16 cellular contexts compared by ENCODE assay signal in the genomic region with DNA sequence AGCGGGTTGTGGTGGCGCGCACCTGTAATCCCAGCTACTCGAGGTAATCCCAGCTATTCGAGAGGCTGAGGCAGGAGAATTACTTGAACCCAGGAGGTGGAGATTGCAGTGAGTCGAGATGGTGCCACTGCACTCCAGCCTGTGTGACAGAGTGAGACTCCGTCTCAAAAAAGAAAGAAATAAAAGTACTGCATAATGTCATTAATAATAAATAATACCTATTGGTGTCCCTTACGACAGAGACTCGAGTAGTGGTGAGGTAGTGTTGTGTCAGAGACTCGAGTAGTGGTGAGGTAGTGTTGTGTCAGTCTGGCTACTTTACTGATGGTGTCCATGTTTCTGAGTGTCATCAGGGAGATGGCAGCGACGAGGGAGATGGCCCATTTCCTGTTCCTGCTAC. TPM values are rescaled to one million over a fixed set of nuclear protein-coding genes. Genes with fewer than 3 reads are reported as not detected.
DNase-seq lines count a peak whose midpoint lies in the region; ATAC-seq and TF ChIP-seq lines count a peak whose summit lies in the region.
"Had no signal": no experiment of that assay in that cellular context is flagged by ENCODE, and none has a peak within 500 bp of the region (broad histone marks: within the 10 kb centered on the region; RNA-seq: fewer than 3 reads in every experiment).

No MANE protein-coding gene starts in this region.

- H3K9ac ChIP-seq in iPS-18a (ENCODE audit: low read length) (no peak overlapping the region), parathyroid adenoma (no peak overlapping the region)

- in situ Hi-C loops in gastrocnemius medialis (cut with MboI; ENCODE audit: low sequenced_read_pairs in 4 of 4): no loop called here

- H3K4me1 ChIP-seq in iPS-18a (ENCODE audit: control insufficient read depth, low read depth, low read length) (no peaks in the 10 kb centered on the region), parathyroid adenoma (no peaks in the 10 kb centered on the region), Peyer's patch (peaks cover 0 to 12% (median 3%) of the 10 kb centered on the region in 4 donors), gastrocnemius medialis (peaks cover 5 to 18% of the 10 kb centered on the region in 2 donors)
- H3K4me1 ChIP-seq: prostate gland had no signal

- H3K36me3 ChIP-seq in iPS-18a (ENCODE audit: control insufficient read depth, low read depth, low read length) (no peaks in the 10 kb centered on the region), parathyroid adenoma (ENCODE audit: control insufficient read depth, insufficient read depth, low read length) (no peaks in the 10 kb centered on the region), Peyer's patch (no peaks in the 10 kb centered on the region), gastrocnemius medialis (no peaks in the 10 kb centered on the region)
- H3K36me3 ChIP-seq: esophagus muscularis mucosa, prostate gland had no signal

- TF ChIP-seq POLR2A in Peyer's patch (IDR thresholded peaks at IDR 0.05) (no peak), gastrocnemius medialis (IDR thresholded peaks at IDR 0.05) (no peak)

- TF ChIP-seq CTCF in VCaP (conservative IDR thresholded peaks at IDR 0.05) (no peak), parathyroid adenoma (IDR thresholded peaks at IDR 0.05) (no peak), Peyer's patch (IDR thresholded peaks at IDR 0.05) (no peak), gastrocnemius medialis (IDR thresholded peaks at IDR 0.05 in 4 of 5, conservative IDR thresholded peaks at IDR 0.05 in 1 of 5) (no peak)

- peak overlapping the region; percentile 98 for H2AFZ ChIP-seq in parathyroid adenoma

- ATAC-seq in gastrocnemius medialis: no peak

- H3K27me3 ChIP-seq in iPS-18a (ENCODE audit: control insufficient read depth, insufficient read depth, low read length): peaks cover 60% of the 10 kb centered on the region
- no peaks in the 10 kb centered on the region for H3K27me3 ChIP-seq in parathyroid adenoma (ENCODE audit: control insufficient read depth, insufficient read depth, low read length)
- H3K27me3 ChIP-seq in Peyer's patch: no peaks in the 10 kb centered on the region
- H3K27me3 ChIP-seq in gastrocnemius medialis: peaks cover 16 to 31% (median 25%) of the 10 kb centered on the region in 3 donors
- H3K27me3 ChIP-seq: esophagus muscularis mucosa had no signal

- no peak overlapping the region for H3K4me2 ChIP-seq in parathyroid adenoma (ENCODE audit: low read length)

- H3K9me3 ChIP-seq in iPS-18a (ENCODE audit: control insufficient read depth, low read depth, low read length) (no peaks in the 10 kb centered on the region), parathyroid adenoma (ENCODE audit: control insufficient read depth, low read length) (no peaks in the 10 kb centered on the region), Peyer's patch (no peaks in the 10 kb centered on the region), gastrocnemius medialis (no peaks in the 10 kb centered on the region)
- H3K9me3 ChIP-seq: mucosa of descending colon, prostate gland had no signal

- DNase-seq in SHP77 (lab: John Stamatoyannopoulos, UW): peak; percentile 4 to 13
- no peak for DNase-seq in SHP77 treated with DMSO at 0.1 percent for 48 hours (lab: John Stamatoyannopoulos, UW)
- no peak for DNase-seq in Peyer's patch
- no peak for DNase-seq in gastrocnemius medialis
- no peak for DNase-seq in nucleus accumbens (lab: John Stamatoyannopoulos, UW)
- DNase-seq: mucosa of descending colon; NCI-H446 treated with DMSO at 0.1 percent for 48 hours; SIG-M5; stimulated activated naive B cell treated with anti-CD40 and anti-IgM and Interleukin-4, amounts not matched to agents 10 μg/mL and 1 μg/mL and 100 μg/mL, for 72 hours had no signal

- intact Hi-C loops in gastrocnemius medialis (cut with DNase I; ENCODE audit: low total_unique reads): no loop called here

- H3K4me3 ChIP-seq in iPS-18a (ENCODE audit: low read length) (peak overlapping the region; percentile 75), parathyroid adenoma (ENCODE audit: low read depth, low read length) (no peak overlapping the region), Peyer's patch (no peak overlapping the region), gastrocnemius medialis (no peak overlapping the region)
- H3K4me3 ChIP-seq: mucosa of descending colon had no signal

- H3K79me2 ChIP-seq in parathyroid adenoma: no peaks in the 10 kb centered on the region

- peak overlapping the region; percentile 84 for H3K27ac ChIP-seq in VCaP
- H3K27ac ChIP-seq in iPS-18a (ENCODE audit: low read length): no peak overlapping the region
- H3K27ac ChIP-seq in parathyroid adenoma: no peak overlapping the region
- H3K27ac ChIP-seq in Peyer's patch: no peak overlapping the region
- no peak overlapping the region for H3K27ac ChIP-seq in gastrocnemius medialis
- H3K27ac ChIP-seq: esophagus muscularis mucosa, prostate gland had no signal

RNA-seq across cellular contexts. Expression of a gene that starts 1.3 kb away (rescaled TPM):
- total RNA-seq in Peyer's patch: 1 to 10 TPM; 1.5 to 6.6 (median 2.6) TPM
- total RNA-seq in gastrocnemius medialis: 1 to 10 TPM in 1 of 4 donors, under 1 TPM in 1, not detected in 2; 0.53 to 1.9 TPM
- total RNA-seq: H4 had no signal

RNA-seq across cellular contexts. Expression of a gene that starts 18.3 kb away (rescaled TPM):
- total RNA-seq in Peyer's patch (1 to 10 TPM; 1.7 to 5.1 (median 3.7) TPM), gastrocnemius medialis (1 to 10 TPM; 1.6 to 4.7 (median 2.9) TPM)

RNA-seq across cellular contexts. Expression of a gene that starts 32.2 kb away (rescaled TPM):
- total RNA-seq in Peyer's patch (not detected), gastrocnemius medialis (not detected)
- total RNA-seq: esophagus muscularis mucosa, mucosa of descending colon, prostate gland, ureter had no signal

RNA-seq across cellular contexts. Expression of a gene that starts 34.9 kb away (rescaled TPM):
- total RNA-seq in Peyer's patch (10 to 100 TPM; 10.7 to 22.3 (median 12.5) TPM), gastrocnemius medialis (10 to 100 TPM in 1 of 4 donors, 1 to 10 TPM in 3; 4.1 to 11.0 (median 5.4) TPM)

RNA-seq across cellular contexts. Expression of a gene that starts 37.5 kb away (rescaled TPM):
- total RNA-seq in Peyer's patch (10 to 100 TPM in 1 of 4 donors, 1 to 10 TPM in 3; 4.8 to 47.0 (median 6.0) TPM), gastrocnemius medialis (1 to 10 TPM; 1.9 to 4.6 (median 2.5) TPM)

Comparison
In these comparisons a context has a peak if more than half of its experiments do, and no peak if none do; other contexts are left out.
1. DNase-seq: peak in SHP77 (2 of 2); none in SHP77 treated with DMSO at 0.1 percent for 48 hours (single experiment), Peyer's patch (0 of 3), gastrocnemius medialis (0 of 2) and nucleus accumbens (0 of 56).